In the genomic region with DNA sequence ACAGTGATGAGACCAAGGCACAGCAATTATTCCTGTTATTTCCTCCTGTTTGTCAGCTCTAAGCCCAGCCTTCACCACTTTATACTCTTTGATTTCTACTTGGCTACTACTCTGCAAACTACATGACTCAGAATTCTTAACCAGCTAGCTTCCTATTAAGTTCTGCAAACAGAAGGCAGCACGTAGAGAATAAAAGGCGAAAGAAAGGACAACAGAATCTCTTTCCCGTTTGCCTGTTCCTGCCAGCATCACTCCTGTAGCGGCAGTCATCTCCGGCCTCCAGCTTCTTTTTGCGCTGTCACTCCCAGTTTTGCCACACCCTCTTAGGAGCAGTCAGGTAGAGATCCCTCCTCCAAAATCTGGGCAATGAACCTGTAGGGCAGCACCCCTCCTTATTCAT, we compare ENCODE assay signal across 1 cellular context.
TF ChIP-seq lines count a peak whose summit lies in the region.

No MANE protein-coding gene starts in this region.

TF ChIP-seq in A549, 52 proteins besides CTCF, POLR2A, EP300 and RAD21:
- no peak for TF ChIP-seq ZSCAN20 (CRISPR knock-in tag; IDR thresholded peaks at IDR 0.05)
- TF ChIP-seq HOXB5 (CRISPR knock-in tag; IDR thresholded peaks at IDR 0.05) = no peak
- TF ChIP-seq ESRRA (IDR thresholded peaks at IDR 0.05; ENCODE audit: borderline replicate concordance, low read length) = no peak
- no peak for TF ChIP-seq RFX5 (IDR thresholded peaks at IDR 0.05)
- no peak for TF ChIP-seq RARB (CRISPR knock-in tag; IDR thresholded peaks at IDR 0.05)
- TF ChIP-seq HES2 (IDR thresholded peaks at IDR 0.05) = no peak
- TF ChIP-seq MAZ (IDR thresholded peaks at IDR 0.05; ENCODE audit: borderline replicate concordance, low read depth, low read length) = no peak
- TF ChIP-seq CBX2 (IDR thresholded peaks at IDR 0.05; ENCODE audit: borderline replicate concordance, low read depth) = no peak
- no peak for TF ChIP-seq JUNB (IDR thresholded peaks at IDR 0.05)
- no peak for TF ChIP-seq POLR2AphosphoS2 (conservative IDR thresholded peaks at IDR 0.05; ENCODE audit: low read length)
